In the genomic region with DNA sequence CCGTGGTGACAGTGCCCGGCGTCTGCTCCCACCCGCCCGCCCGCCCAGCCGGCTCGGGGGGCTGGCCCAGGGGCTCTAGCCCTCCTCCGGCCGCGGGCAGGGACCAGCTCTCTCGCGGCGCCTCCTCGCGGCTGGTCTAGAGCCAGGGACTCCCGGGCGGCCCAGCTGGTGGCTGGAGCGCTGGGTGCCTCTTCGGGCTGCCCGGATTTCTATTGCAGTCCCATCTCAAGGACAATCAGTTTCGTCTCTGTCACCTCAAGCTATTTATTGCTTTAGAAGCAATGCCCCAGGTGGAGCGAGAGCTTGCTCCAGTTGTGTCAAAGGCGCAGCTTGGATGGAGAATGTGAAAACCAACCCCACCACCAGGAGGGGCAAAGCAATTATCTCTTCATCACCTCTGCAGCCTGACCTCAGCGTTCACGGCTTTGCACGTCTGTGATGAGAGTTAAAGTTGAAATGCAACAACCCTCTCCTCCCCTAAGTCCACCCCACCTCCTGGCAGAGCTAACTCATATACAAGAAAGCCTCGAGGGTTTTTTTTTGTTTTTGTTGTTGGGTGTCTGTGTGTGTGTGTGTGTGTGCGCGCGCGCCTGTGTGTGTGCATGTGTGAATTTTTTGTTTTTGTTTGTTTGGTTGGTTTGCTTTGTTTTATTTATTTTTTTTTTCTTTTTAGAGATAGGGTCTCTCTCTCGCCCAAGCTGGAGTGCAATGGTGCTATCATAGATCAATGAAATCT, we compare ENCODE assay signal across 8 cellular contexts. TPM values are rescaled to one million over a fixed set of nuclear protein-coding genes. Genes with fewer than 3 reads are reported as not detected.
DNase-seq lines count a peak whose midpoint lies in the region; ATAC-seq and TF ChIP-seq lines count a peak whose summit lies in the region.

TSS of gene ITGA8 (minus strand) at position 24 of the 736 bp plus-strand sequence. CDS start 151 bp downstream, outside the sequence.

- H3K23ac ChIP-seq in mesendoderm (ENCODE audit: low read length) = no peak within 1 kb of the TSS

- no peak for DNase-seq in AG04450 (ENCODE audit: low read depth, low spot score)
- peak; percentile 58 for DNase-seq in dermis blood vessel endothelial cell
- peak; percentile 83 for DNase-seq in mesendoderm
- no peak for DNase-seq in activated naive CD4-positive, alpha-beta T cell (lab: John Stamatoyannopoulos, UW)
- DNase-seq in SHP77 treated with DMSO at 0.1 percent for 48 hours (lab: John Stamatoyannopoulos, UW) = no peak

- no peak within 1 kb of the TSS for H2AK5ac ChIP-seq in mesendoderm (ENCODE audit: low read length)

- H3K4me1 ChIP-seq in HUES6 (ENCODE audit: control insufficient read depth, insufficient read depth, low read length) (peaks cover 10% of the 10 kb centered on the region; the same call in 1 of the 2 replicates), mesendoderm (ENCODE audit: control insufficient read depth, low read depth, low read length) (no peaks in the 10 kb centered on the region)

- no peak within 1 kb of the TSS for H4K8ac ChIP-seq in mesendoderm (ENCODE audit: low read depth, low read length)

- H3K4me3 ChIP-seq in AG04450 (ENCODE audit: low read depth, low read length) (no peak within 1 kb of the TSS), HUES6 (ENCODE audit: low read depth, low read length) (peak within 1 kb of the TSS; percentile 72), mesendoderm (ENCODE audit: low read length) (no peak within 1 kb of the TSS)

- TF ChIP-seq CTCF in AG04450 (IDR thresholded peaks at IDR 0.05; ENCODE audit: low read depth, low read length) = peak; percentile 31

- ATAC-seq in HG02885 (IDR thresholded peaks at IDR 0.05; ENCODE audit: poor library complexity, unreplicated experiment) = no peak
- ATAC-seq in HG02870 (IDR thresholded peaks at IDR 0.05; ENCODE audit: unreplicated experiment) = no peak

- POLR2A ChIA-PET in AG04450 (lab: Yijun Ruan, JAX) = no interaction called here

- H3K18ac ChIP-seq in mesendoderm (ENCODE audit: low read length) = no peak within 1 kb of the TSS

- H3K4ac ChIP-seq in mesendoderm (ENCODE audit: low read depth, low read length) = no peak within 1 kb of the TSS

- H3K9ac ChIP-seq in HUES6 (ENCODE audit: low read length) (peak within 1 kb of the TSS; percentile 48), mesendoderm (ENCODE audit: low read length) (peak within 1 kb of the TSS; percentile 20)

- peak within 1 kb of the TSS; percentile 10 for H3K56ac ChIP-seq in mesendoderm (ENCODE audit: low read length)

- no peaks in the 10 kb centered on the region for H3K79me2 ChIP-seq in mesendoderm (ENCODE audit: control insufficient read depth, insufficient read depth, low read length)

- H3K79me1 ChIP-seq in mesendoderm (ENCODE audit: low read length) = no peaks in the 10 kb centered on the region

- peak within 1 kb of the TSS; percentile 65 for H3K4me2 ChIP-seq in mesendoderm (ENCODE audit: low read length)

- no peak within 1 kb of the TSS for H2BK15ac ChIP-seq in mesendoderm (replicated peaks; ENCODE audit: low read depth)

- H4K5ac ChIP-seq in mesendoderm (ENCODE audit: low read length) = no peak within 1 kb of the TSS

- no peak within 1 kb of the TSS for H2BK120ac ChIP-seq in mesendoderm (ENCODE audit: low read depth, low read length)

- no CpG with 5 or more reads among the region's 33 CpGs for WGBS in mesendoderm (ENCODE audit: extremely low coverage, insufficient coverage, low lambda C conversion rate)

- H3K27me3 ChIP-seq in AG04450 (ENCODE audit: control insufficient read depth, insufficient read depth, low read length) (peaks cover 40% of the 10 kb centered on the region), HUES6 (ENCODE audit: control insufficient read depth, insufficient read depth, low read length) (peaks cover 32% of the 10 kb centered on the region), mesendoderm (ENCODE audit: insufficient read depth, low read length, poor library complexity) (peaks cover 4% of the 10 kb centered on the region)

- H3K9me3 ChIP-seq in AG04450 (ENCODE audit: control insufficient read depth, insufficient read depth, low read length) (no peaks in the 10 kb centered on the region), HUES6 (ENCODE audit: control insufficient read depth, insufficient read depth, low read depth, low read length) (no peaks in the 10 kb centered on the region)

- H3K36me3 ChIP-seq in HUES6 (ENCODE audit: control insufficient read depth, insufficient read depth, low read length) = no peaks in the 10 kb centered on the region
- H3K36me3 ChIP-seq in mesendoderm (ENCODE audit: control insufficient read depth, insufficient read depth, low read length) = no peaks in the 10 kb centered on the region

- CTCF ChIA-PET in AG04450 (lab: Charles Lee) = interaction anchor here (0.5 to 2.3 kb wide), 11 partner anchors 39 to 739 kb away, joined by 3 to 13 read pairs (median 5); no protein-coding TSS in a partner anchor

- no peak within 1 kb of the TSS for H2BK5ac ChIP-seq in mesendoderm (ENCODE audit: low read length)

- H3K27ac ChIP-seq in AG04450 (ENCODE audit: low read depth, low read length) (no peak within 1 kb of the TSS), HUES6 (ENCODE audit: low read depth, low read length) (no peak within 1 kb of the TSS), mesendoderm (ENCODE audit: low read depth, low read length) (no peak within 1 kb of the TSS)

RNA-seq across cellular contexts. Expression of gene ITGA8, which starts in this region (rescaled TPM):
- polyA plus RNA-seq in AG04450 (2011; rRNA removed) = 0.20 and 0.25 TPM in 2 replicates
- 0.04 and 0.32 TPM in 2 replicates for polyA minus RNA-seq in AG04450 (2011; rRNA and poly(A)+ RNA removed)
- total RNA-seq in dermis blood vessel endothelial cell = 0.23 and 0.34 TPM in 2 replicates
- polyA plus RNA-seq in mesendoderm (2013, experiment 1 of 2) = 0.01 TPM
- under 0.01 TPM for polyA plus RNA-seq in mesendoderm (2013, experiment 2 of 2)

Comparison
In these comparisons a context has a peak if more than half of its experiments do, and no peak if none do; other contexts are left out.
1. Peak in DNase-seq in dermis blood vessel endothelial cell; RNA of the gene not detected or under 1 TPM.